In genomic region chr7:24318326-24318725, GRCh38 we compare ENCODE assay signal across 10 cellular contexts. TPM values are rescaled to one million over a fixed set of nuclear protein-coding genes. Genes with fewer than 3 reads are reported as not detected.
DNase-seq lines count a peak whose midpoint lies in the region; ATAC-seq and TF ChIP-seq lines count a peak whose summit lies in the region.
"Had no signal": no experiment of that assay in that cellular context is flagged by ENCODE, and none has a peak within 500 bp of the region (broad histone marks: within the 10 kb centered on the region; RNA-seq: fewer than 3 reads in every experiment).

No MANE protein-coding gene starts in this region.

- peak; percentile 77 for ATAC-seq in GM18519 (IDR thresholded peaks at IDR 0.05; ENCODE audit: low FRiP score, unreplicated experiment)
- ATAC-seq in RWPE2 (ENCODE audit: low read depth), result no peak
- no peak for ATAC-seq in GM19351 (IDR thresholded peaks at IDR 0.05; ENCODE audit: unreplicated experiment)
- no peak for ATAC-seq in GM18868 (IDR thresholded peaks at IDR 0.05; ENCODE audit: unreplicated experiment)
- no peak for ATAC-seq in HG02938 (IDR thresholded peaks at IDR 0.05; ENCODE audit: unreplicated experiment)

- no peaks in the 10 kb centered on the region for H3K9me3 ChIP-seq in RWPE2 (ENCODE audit: severe bottlenecking)

- no peak overlapping the region for H3K27ac ChIP-seq in RWPE2 (ENCODE audit: poor library complexity, severe bottlenecking)

- peak; percentile 23 for TF ChIP-seq CTCF in RWPE2 (IDR thresholded peaks at IDR 0.05; ENCODE audit: poor library complexity, severe bottlenecking)

- peaks cover 45% of the 10 kb centered on the region for H3K27me3 ChIP-seq in RWPE2 (ENCODE audit: insufficient read depth, poor library complexity, severe bottlenecking)

- no peaks in the 10 kb centered on the region for H3K36me3 ChIP-seq in RWPE2 (ENCODE audit: low read depth)

- DNase-seq in AG08396 (ENCODE audit: low spot score) (peak; percentile 5), RWPE2 (ENCODE audit: low spot score) (no peak), iPS DF 19.7 (ENCODE audit: low read depth, low spot score) (peak; percentile 75), HT-29 (ENCODE audit: low spot score) (no peak)
- DNase-seq: hypothalamus, NCI-H187 had no signal

- H3K4me1 ChIP-seq in RWPE2 (ENCODE audit: insufficient read depth, poor library complexity, severe bottlenecking), result no peaks in the 10 kb centered on the region

- H3K4me3 ChIP-seq in RWPE2 (ENCODE audit: severe bottlenecking), result no peak overlapping the region

RNA-seq across cellular contexts. Expression of gene NPY, which starts 34.3 kb away (rescaled TPM):
- not detected in 2 replicates for total RNA-seq in HT-29 (2014; rRNA removed; shearing (Covaris generic))

Comparison
In these comparisons a context has a peak if more than half of its experiments do, and no peak if none do; other contexts are left out.
1. DNase-seq: peak in AG08396 (single experiment) and iPS DF 19.7 (single experiment); none in RWPE2 (single experiment) and HT-29 (single experiment).